In the genomic region with DNA sequence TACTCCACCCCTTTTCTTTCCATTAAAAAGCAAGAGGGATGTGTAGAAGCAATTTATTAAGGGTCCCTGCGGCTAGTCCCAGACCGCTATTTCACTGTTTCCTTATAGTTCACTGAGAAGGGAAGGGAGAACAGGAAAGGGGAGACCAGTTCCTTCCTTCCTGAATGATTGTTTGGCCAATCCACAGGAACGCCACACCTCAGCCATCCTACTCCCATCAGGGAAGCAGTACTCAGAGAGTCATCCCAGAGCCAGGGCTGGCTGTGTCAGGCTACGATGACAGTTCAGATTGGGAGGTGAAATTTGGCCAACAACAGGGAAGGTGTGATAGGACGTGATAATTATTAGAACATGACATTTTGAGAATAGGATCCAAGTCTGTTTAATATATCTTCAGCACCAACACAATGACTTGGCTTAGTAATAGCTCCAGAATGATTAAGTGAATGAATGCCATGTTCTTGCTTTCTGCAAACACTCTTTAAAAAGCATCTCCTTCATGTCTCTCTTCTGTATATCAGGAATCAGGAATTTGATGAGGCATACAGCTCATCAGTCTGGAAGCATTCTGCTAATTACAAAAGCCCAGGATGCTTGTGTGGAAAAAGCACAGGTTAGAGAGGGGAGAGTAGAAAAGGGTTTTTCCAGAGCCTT, we compare ENCODE assay signal across 1 cellular context.
TF ChIP-seq lines count a peak whose summit lies in the region.

No MANE protein-coding gene starts in this region.

TF ChIP-seq in GM23338, 12 proteins besides CTCF, POLR2A, EP300 and RAD21 (continued from another document):
- TF ChIP-seq, protein P1, sequence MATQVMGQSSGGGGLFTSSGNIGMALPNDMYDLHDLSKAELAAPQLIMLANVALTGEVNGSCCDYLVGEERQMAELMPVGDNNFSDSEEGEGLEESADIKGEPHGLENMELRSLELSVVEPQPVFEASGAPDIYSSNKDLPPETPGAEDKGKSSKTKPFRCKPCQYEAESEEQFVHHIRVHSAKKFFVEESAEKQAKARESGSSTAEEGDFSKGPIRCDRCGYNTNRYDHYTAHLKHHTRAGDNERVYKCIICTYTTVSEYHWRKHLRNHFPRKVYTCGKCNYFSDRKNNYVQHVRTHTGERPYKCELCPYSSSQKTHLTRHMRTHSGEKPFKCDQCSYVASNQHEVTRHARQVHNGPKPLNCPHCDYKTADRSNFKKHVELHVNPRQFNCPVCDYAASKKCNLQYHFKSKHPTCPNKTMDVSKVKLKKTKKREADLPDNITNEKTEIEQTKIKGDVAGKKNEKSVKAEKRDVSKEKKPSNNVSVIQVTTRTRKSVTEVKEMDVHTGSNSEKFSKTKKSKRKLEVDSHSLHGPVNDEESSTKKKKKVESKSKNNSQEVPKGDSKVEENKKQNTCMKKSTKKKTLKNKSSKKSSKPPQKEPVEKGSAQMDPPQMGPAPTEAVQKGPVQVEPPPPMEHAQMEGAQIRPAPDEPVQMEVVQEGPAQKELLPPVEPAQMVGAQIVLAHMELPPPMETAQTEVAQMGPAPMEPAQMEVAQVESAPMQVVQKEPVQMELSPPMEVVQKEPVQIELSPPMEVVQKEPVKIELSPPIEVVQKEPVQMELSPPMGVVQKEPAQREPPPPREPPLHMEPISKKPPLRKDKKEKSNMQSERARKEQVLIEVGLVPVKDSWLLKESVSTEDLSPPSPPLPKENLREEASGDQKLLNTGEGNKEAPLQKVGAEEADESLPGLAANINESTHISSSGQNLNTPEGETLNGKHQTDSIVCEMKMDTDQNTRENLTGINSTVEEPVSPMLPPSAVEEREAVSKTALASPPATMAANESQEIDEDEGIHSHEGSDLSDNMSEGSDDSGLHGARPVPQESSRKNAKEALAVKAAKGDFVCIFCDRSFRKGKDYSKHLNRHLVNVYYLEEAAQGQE (IDR thresholded peaks at IDR 0.05; ENCODE audit: unreplicated experiment), result no peak
- TF ChIP-seq, protein P2, sequence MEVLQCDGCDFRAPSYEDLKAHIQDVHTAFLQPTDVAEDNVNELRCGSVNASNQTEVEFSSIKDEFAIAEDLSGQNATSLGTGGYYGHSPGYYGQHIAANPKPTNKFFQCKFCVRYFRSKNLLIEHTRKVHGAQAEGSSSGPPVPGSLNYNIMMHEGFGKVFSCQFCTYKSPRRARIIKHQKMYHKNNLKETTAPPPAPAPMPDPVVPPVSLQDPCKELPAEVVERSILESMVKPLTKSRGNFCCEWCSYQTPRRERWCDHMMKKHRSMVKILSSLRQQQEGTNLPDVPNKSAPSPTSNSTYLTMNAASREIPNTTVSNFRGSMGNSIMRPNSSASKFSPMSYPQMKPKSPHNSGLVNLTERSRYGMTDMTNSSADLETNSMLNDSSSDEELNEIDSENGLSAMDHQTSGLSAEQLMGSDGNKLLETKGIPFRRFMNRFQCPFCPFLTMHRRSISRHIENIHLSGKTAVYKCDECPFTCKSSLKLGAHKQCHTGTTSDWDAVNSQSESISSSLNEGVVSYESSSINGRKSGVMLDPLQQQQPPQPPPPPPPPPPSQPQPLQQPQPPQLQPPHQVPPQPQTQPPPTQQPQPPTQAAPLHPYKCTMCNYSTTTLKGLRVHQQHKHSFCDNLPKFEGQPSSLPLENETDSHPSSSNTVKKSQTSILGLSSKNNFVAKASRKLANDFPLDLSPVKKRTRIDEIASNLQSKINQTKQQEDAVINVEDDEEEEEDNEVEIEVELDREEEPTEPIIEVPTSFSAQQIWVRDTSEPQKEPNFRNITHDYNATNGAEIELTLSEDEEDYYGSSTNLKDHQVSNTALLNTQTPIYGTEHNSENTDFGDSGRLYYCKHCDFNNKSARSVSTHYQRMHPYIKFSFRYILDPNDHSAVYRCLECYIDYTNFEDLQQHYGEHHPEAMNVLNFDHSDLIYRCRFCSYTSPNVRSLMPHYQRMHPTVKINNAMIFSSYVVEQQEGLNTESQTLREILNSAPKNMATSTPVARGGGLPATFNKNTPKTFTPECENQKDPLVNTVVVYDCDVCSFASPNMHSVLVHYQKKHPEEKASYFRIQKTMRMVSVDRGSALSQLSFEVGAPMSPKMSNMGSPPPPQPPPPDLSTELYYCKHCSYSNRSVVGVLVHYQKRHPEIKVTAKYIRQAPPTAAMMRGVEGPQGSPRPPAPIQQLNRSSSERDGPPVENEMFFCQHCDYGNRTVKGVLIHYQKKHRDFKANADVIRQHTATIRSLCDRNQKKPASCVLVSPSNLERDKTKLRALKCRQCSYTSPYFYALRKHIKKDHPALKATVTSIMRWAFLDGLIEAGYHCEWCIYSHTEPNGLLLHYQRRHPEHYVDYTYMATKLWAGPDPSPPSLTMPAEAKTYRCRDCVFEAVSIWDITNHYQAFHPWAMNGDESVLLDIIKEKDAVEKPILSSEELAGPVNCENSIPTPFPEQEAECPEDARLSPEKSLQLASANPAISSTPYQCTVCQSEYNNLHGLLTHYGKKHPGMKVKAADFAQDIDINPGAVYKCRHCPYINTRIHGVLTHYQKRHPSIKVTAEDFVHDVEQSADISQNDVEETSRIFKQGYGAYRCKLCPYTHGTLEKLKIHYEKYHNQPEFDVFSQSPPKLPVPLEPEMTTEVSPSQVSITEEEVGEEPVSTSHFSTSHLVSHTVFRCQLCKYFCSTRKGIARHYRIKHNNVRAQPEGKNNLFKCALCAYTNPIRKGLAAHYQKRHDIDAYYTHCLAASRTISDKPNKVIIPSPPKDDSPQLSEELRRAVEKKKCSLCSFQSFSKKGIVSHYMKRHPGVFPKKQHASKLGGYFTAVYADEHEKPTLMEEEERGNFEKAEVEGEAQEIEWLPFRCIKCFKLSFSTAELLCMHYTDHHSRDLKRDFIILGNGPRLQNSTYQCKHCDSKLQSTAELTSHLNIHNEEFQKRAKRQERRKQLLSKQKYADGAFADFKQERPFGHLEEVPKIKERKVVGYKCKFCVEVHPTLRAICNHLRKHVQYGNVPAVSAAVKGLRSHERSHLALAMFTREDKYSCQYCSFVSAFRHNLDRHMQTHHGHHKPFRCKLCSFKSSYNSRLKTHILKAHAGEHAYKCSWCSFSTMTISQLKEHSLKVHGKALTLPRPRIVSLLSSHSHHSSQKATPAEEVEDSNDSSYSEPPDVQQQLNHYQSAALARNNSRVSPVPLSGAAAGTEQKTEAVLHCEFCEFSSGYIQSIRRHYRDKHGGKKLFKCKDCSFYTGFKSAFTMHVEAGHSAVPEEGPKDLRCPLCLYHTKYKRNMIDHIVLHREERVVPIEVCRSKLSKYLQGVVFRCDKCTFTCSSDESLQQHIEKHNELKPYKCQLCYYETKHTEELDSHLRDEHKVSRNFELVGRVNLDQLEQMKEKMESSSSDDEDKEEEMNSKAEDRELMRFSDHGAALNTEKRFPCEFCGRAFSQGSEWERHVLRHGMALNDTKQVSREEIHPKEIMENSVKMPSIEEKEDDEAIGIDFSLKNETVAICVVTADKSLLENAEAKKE (CRISPR knock-in tag; IDR thresholded peaks at IDR 0.05), result no peak
- no peak for TF ChIP-seq JUNB (IDR thresholded peaks at IDR 0.05; ENCODE audit: unreplicated experiment)
- TF ChIP-seq, protein P3, sequence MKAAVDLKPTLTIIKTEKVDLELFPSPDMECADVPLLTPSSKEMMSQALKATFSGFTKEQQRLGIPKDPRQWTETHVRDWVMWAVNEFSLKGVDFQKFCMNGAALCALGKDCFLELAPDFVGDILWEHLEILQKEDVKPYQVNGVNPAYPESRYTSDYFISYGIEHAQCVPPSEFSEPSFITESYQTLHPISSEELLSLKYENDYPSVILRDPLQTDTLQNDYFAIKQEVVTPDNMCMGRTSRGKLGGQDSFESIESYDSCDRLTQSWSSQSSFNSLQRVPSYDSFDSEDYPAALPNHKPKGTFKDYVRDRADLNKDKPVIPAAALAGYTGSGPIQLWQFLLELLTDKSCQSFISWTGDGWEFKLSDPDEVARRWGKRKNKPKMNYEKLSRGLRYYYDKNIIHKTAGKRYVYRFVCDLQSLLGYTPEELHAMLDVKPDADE (IDR thresholded peaks at IDR 0.05), result no peak
- TF ChIP-seq EZH2 (IDR thresholded peaks at IDR 0.05; ENCODE audit: low read depth, unreplicated experiment), result no peak
- TF ChIP-seq NANOG (IDR thresholded peaks at IDR 0.05; ENCODE audit: borderline replicate concordance), result no peak
- no peak for TF ChIP-seq ZNF114 (CRISPR knock-in tag; IDR thresholded peaks at IDR 0.05)
- TF ChIP-seq ZNF331 (CRISPR knock-in tag; IDR thresholded peaks at IDR 0.05; ENCODE audit: low read depth), result no peak
